Comparison of ENCODE assay signal across 9 cellular contexts in the genomic region with DNA sequence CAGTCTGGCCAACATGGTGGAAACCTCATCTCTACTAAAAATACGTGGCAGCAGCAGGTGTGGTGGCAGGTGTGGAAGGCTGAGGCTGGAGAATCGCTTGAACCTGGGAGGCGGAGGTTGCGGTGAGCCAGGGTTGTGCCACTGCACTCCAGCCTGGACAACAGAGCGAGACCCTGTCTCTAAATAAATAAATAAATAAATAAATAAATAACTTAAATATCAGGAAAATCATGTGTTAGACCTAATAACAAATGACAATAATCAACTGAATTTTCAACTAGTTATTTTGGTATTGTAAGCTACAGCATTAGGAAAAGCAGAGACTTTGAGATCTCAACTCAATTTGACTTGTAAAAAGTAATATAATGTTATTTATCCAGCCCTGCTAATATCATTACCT.
"Had no signal": no experiment of that assay in that cellular context is flagged by ENCODE, and none has a peak within 500 bp of the region (broad histone marks: within the 10 kb centered on the region; RNA-seq: fewer than 3 reads in every experiment).

No MANE protein-coding gene starts in this region.

- ATAC-seq: HCT116, K562 had no signal

- FAIRE-seq: HTR-8/SVneo, K562 had no signal

- H3K36me3 ChIP-seq: HAP-1 had no signal

- DNase-seq: GM23248, GOT3, H7, IMR-90, KG1 had no signal

- H3K9me3 ChIP-seq: HAP-1 had no signal

- H3K27ac ChIP-seq: GM23248 had no signal

- H3K4me3 ChIP-seq: GM23248, HAP-1, K562 had no signal
